10 cellular contexts compared by ENCODE assay signal in genomic region chr2:161104054-161104553, GRCh38. TPM values are rescaled to one million over a fixed set of nuclear protein-coding genes. Genes with fewer than 3 reads are reported as not detected.
DNase-seq lines count a peak whose midpoint lies in the region; ATAC-seq, FAIRE-seq and TF ChIP-seq lines count a peak whose summit lies in the region.
"Had no signal": no experiment of that assay in that cellular context is flagged by ENCODE, and none has a peak within 500 bp of the region (broad histone marks: within the 10 kb centered on the region; RNA-seq: fewer than 3 reads in every experiment).

No MANE protein-coding gene starts in this region.

- intact Hi-C loops in PC-3 (cut with micrococcal nuclease) = loop anchor here (1.0 kb wide), 1 partner anchor 56 kb away; the partner anchor contains the start of gene TANK

- peak; percentile 100 for FAIRE-seq in GM19239 (lab: Jason Lieb, UNC)

- H3F3A ChIP-seq in PC-3 (ENCODE audit: low read length, unreplicated experiment) = no peaks in the 10 kb centered on the region

- H3K36me3 ChIP-seq in PC-3 (ENCODE audit: low read depth, low read length) (no peaks in the 10 kb centered on the region), gastroesophageal sphincter (no peaks in the 10 kb centered on the region), tibial nerve (no peaks in the 10 kb centered on the region)
- H3K36me3 ChIP-seq: cardiac muscle cell had no signal

- TF ChIP-seq EP300 in gastroesophageal sphincter (IDR thresholded peaks at IDR 0.05) (no peak), tibial nerve (IDR thresholded peaks at IDR 0.05) (no peak)

- DNase-seq in GM10248 (ENCODE audit: extremely low spot score) (peak; percentile 39), GM19239 (ENCODE audit: insufficient read length, low spot score) (no peak), PC-3 (peak; percentile 53), tibial nerve (ENCODE audit: low spot score in 2 of 2) (no peak), T1000 (lab: John Stamatoyannopoulos, UW) (no peak), HEK293T (ENCODE audit: extremely low spot score) (no peak)
- DNase-seq: IMR-90 had no signal

- H3K4me2 ChIP-seq in PC-3 (ENCODE audit: low read length) = peak overlapping the region; percentile 36

- no peaks in the 10 kb centered on the region for H3K9me2 ChIP-seq in PC-3 (replicated peaks; ENCODE audit: low read length)

- TF ChIP-seq POLR2A in gastroesophageal sphincter (IDR thresholded peaks at IDR 0.05) (no peak), tibial nerve (IDR thresholded peaks at IDR 0.05) (no peak)

- H3K9ac ChIP-seq in PC-3 (ENCODE audit: low read length) = no peak overlapping the region

- POLR2A ChIA-PET in GM10248 (lab: Yijun Ruan, JAX) = interaction anchor here (0.6 to 1.8 kb wide), 3 partner anchors 13 to 34 kb away, joined by 3 to 6 read pairs (median 4); no protein-coding TSS in a partner anchor
- POLR2A ChIA-PET in PC-3 (lab: Charles Lee; ENCODE audit: unreplicated experiment) = interaction anchor here (0.6 kb wide), 1 partner anchor 43 kb away, joined by 8 read pairs; no protein-coding TSS in a partner anchor
- POLR2A ChIA-PET in HEK293T (lab: Yijun Ruan, JAX) = interaction anchor here (1.4 kb wide), 1 partner anchor 19 kb away, joined by 3 read pairs; no protein-coding TSS in a partner anchor

- 47 to 56% methylated on average over 5 of the region's 5 CpGs for WGBS in gastroesophageal sphincter (ENCODE audit: low coverage in 1 of 2), 2 donors
- 71 to 81% methylated on average over 5 of the region's 5 CpGs for WGBS in tibial nerve, 2 donors

- BruUV-seq in PC-3 (replicated peaks; lab: Mats Ljungman, UMichigan) = no TSS peak

- no peaks in the 10 kb centered on the region for H4K20me1 ChIP-seq in PC-3 (ENCODE audit: low read length)

- H3K4me3 ChIP-seq in PC-3 (ENCODE audit: low read length) (no peak overlapping the region), gastroesophageal sphincter (no peak overlapping the region), tibial nerve (no peak overlapping the region)
- H3K4me3 ChIP-seq: cardiac muscle cell had no signal

- H3K27me3 ChIP-seq in PC-3 (ENCODE audit: low read length) = no peaks in the 10 kb centered on the region
- no peaks in the 10 kb centered on the region for H3K27me3 ChIP-seq in gastroesophageal sphincter
- H3K27me3 ChIP-seq in tibial nerve = no peaks in the 10 kb centered on the region
- H3K27me3 ChIP-seq: cardiac muscle cell had no signal

- H3K4me1 ChIP-seq in PC-3 (ENCODE audit: insufficient read depth, low read length) (peaks cover 21% of the 10 kb centered on the region), gastroesophageal sphincter (peaks cover 0 to 17% (median 0%) of the 10 kb centered on the region in 3 donors), tibial nerve (peaks cover 4 to 40% (median 16%) of the 10 kb centered on the region in 4 donors)

- no peak overlapping the region for H2AFZ ChIP-seq in PC-3 (ENCODE audit: low read length)

- ATAC-seq in HG02943 (IDR thresholded peaks at IDR 0.05; ENCODE audit: low read depth, unreplicated experiment) = peak; percentile 89
- peak; percentile 78 for ATAC-seq in PC-3
- no peak for ATAC-seq in gastroesophageal sphincter

- no peaks in the 10 kb centered on the region for H3K79me2 ChIP-seq in PC-3 (ENCODE audit: low read length)

- TF ChIP-seq CTCF in GM10248 (IDR thresholded peaks at IDR 0.05; ENCODE audit: control extremely low read depth, extremely low read depth, low read depth, missing control alignments) (no peak), PC-3 (conservative IDR thresholded peaks at IDR 0.05; ENCODE audit: low read depth, low read length) (no peak), gastroesophageal sphincter (IDR thresholded peaks at IDR 0.05) (no peak), tibial nerve (IDR thresholded peaks at IDR 0.05) (no peak)

- CTCF ChIA-PET in GM10248 (lab: Yijun Ruan, JAX) (interaction anchor here (1.0 to 7.6 kb wide), 7 partner anchors 10 to 41 kb away, joined by 4 to 58 read pairs (median 4); no protein-coding TSS in a partner anchor), PC-3 (lab: Charles Lee) (interaction anchor here (0.7 kb wide), 1 partner anchor 40 kb away, joined by 4 read pairs; no protein-coding TSS in a partner anchor), HEK293T (lab: Yijun Ruan, JAX) (no interaction called here)

- H3K9me3 ChIP-seq in PC-3 (ENCODE audit: low read length) (no peaks in the 10 kb centered on the region), gastroesophageal sphincter (no peaks in the 10 kb centered on the region), tibial nerve (no peaks in the 10 kb centered on the region)

- H3K27ac ChIP-seq in PC-3 (ENCODE audit: low read length) (no peak overlapping the region), gastroesophageal sphincter (no peak overlapping the region), tibial nerve (no peak overlapping the region)
- H3K27ac ChIP-seq: cardiac muscle cell had no signal

TF ChIP-seq in HEK293T, 16 proteins besides CTCF, POLR2A, EP300 and RAD21:
- no peak for TF ChIP-seq SP1 (IDR thresholded peaks at IDR 0.05)
- no peak for TF ChIP-seq ARNT (IDR thresholded peaks at IDR 0.05)
- TF ChIP-seq ELF4 (IDR thresholded peaks at IDR 0.05) = no peak
- TF ChIP-seq TARDBP (IDR thresholded peaks at IDR 0.05) = no peak
- TF ChIP-seq SUZ12 (IDR thresholded peaks at IDR 0.05) = no peak
- TF ChIP-seq L3MBTL2 (conservative IDR thresholded peaks at IDR 0.05) = no peak
- no peak for TF ChIP-seq PKNOX1 (IDR thresholded peaks at IDR 0.05)
- TF ChIP-seq FOXK2 (IDR thresholded peaks at IDR 0.05) = no peak
- no peak for TF ChIP-seq LEF1 (IDR thresholded peaks at IDR 0.05; ENCODE audit: borderline replicate concordance)
- TF ChIP-seq FOXA1 (IDR thresholded peaks at IDR 0.05) = no peak
- no peak for TF ChIP-seq FOXM1 (IDR thresholded peaks at IDR 0.05; ENCODE audit: borderline replicate concordance)
- no peak for TF ChIP-seq CTBP1 (IDR thresholded peaks at IDR 0.05; ENCODE audit: borderline replicate concordance)
- no peak for TF ChIP-seq BHLHE40 (IDR thresholded peaks at IDR 0.05; ENCODE audit: borderline replicate concordance)
- TF ChIP-seq HDGF (IDR thresholded peaks at IDR 0.05; ENCODE audit: borderline replicate concordance) = no peak
- no peak for TF ChIP-seq NFRKB (IDR thresholded peaks at IDR 0.05)
- TF ChIP-seq ZNF384 (IDR thresholded peaks at IDR 0.05) = no peak

RNA-seq across cellular contexts. Expression of gene TANK, which starts 56.1 kb away (rescaled TPM):
- total RNA-seq in PC-3 (2014; rRNA removed) (22.2 and 23.7 TPM in 2 replicates), gastroesophageal sphincter (10 to 100 TPM; 48.3 to 88.2 (median 75.6) TPM), tibial nerve (10 to 100 TPM; 54.4 to 83.5 (median 75.1) TPM)

Comparison
In these comparisons a context has a peak if more than half of its experiments do, and no peak if none do; other contexts are left out.
1. DNase-seq: peak in GM10248 (single experiment) and PC-3 (single experiment); none in GM19239 (single experiment), tibial nerve (0 of 2), T1000 (single experiment) and HEK293T (single experiment).